ENCODE assay signal across 12 cellular contexts in the genomic region with DNA sequence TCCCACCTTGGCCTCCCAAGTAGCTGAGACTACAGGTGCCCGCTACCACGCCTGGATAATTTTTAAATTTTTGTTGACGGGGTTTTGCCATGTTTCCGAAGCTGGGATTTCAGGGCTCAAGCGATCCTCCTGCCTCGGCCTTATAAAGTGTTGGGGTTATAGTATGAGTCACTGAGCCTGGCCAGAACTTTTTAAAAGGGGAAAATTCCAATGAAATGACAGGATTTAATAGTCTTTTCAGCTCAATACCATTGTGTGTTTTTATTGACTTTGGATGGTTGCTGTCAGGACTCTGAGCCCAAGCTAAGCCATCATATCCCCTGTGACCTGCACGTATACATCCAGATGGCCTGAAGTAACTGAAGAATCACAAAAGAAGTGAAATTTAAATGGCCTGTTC. TPM values are rescaled to one million over a fixed set of nuclear protein-coding genes. Genes with fewer than 3 reads are reported as not detected.
"Had no signal": no experiment of that assay in that cellular context is flagged by ENCODE, and none has a peak within 500 bp of the region (broad histone marks: within the 10 kb centered on the region; RNA-seq: fewer than 3 reads in every experiment).

No MANE protein-coding gene starts in this region.

RNA-seq across cellular contexts. Expression of gene ASB14, which starts 11.0 kb away (rescaled TPM):
- total RNA-seq: activated CD4-positive, alpha-beta T cell treated with anti-CD3 and anti-CD28 coated beads, Interleukin-2, amount 10 ng/mL, durations not matched to agents 24 days and 14 days; activated CD8-positive, alpha-beta T cell treated with anti-CD3 and anti-CD28 coated beads for 36 hours; activated naive CD8-positive, alpha-beta T cell treated with anti-CD3 and anti-CD28 coated beads for 36 hours; activated T-helper 17 cell treated with anti-CD3 and anti-CD28 coated beads, Interleukin-2, amount 50 U/mL, for 72 hours; colonic mucosa; endodermal cell; fibroblast of lung; kidney epithelial cell; lung microvascular endothelial cell; subcutaneous adipose tissue; thyroid gland; ureter had no signal
- polyA plus RNA-seq: fibroblast of lung had no signal
